8 cellular contexts compared by ENCODE assay signal in the genomic region with DNA sequence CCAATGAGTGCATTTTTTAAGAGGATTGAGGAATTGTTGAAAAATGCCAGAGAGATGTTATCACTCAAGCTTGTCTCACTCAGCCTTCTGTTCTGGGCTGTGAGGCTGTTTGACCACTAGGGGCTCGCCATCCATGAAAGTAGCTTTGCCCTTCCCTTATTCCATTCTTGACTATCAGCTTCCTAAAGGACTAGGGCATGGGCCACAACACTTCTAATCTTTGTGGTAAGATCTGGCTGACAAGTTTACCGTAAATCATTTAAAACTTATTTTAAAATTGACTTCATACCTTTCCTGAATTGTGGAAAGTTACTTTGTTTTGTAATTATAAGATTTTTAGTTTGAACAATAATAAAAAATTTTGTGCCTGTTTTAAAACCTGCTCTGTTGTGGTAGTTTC. TPM values are rescaled to one million over a fixed set of nuclear protein-coding genes. Genes with fewer than 3 reads are reported as not detected.
A peak's percentile ranks its signal among the peaks of the same experiment; 100 is the strongest.
DNase-seq lines count a peak whose midpoint lies in the region; ATAC-seq and TF ChIP-seq lines count a peak whose summit lies in the region.

No MANE protein-coding gene starts in this region.

- H4K12ac ChIP-seq in trophoblast cell (ENCODE audit: low read depth, low read length): no peak overlapping the region

- no peaks in the 10 kb centered on the region for H3K4me1 Mint-ChIP-seq in activated T-helper 1 cell treated with anti-CD3 and anti-CD28 coated beads, Interleukin-12 subunit alpha, Interleukin-12 subunit beta, Interleukin-2, Interleukin-4 antibody, amounts not matched to agents 30 ng/mL and 10 ng/mL and 1 ng/mL, durations not matched to agents 14 hours and 24 hours and 36 hours (ENCODE audit: low read depth)
- no peaks in the 10 kb centered on the region for H3K4me1 Mint-ChIP-seq in activated naive CD8-positive, alpha-beta T cell treated with anti-CD3 and anti-CD28 coated beads for 36 hours

- H3K9me3 Mint-ChIP-seq in activated T-helper 1 cell treated with anti-CD3 and anti-CD28 coated beads, Interleukin-12 subunit alpha, Interleukin-12 subunit beta, Interleukin-2, Interleukin-4 antibody, amounts not matched to agents 30 ng/mL and 10 ng/mL and 1 ng/mL, durations not matched to agents 14 hours and 24 hours and 36 hours: no peaks in the 10 kb centered on the region
- no peaks in the 10 kb centered on the region for H3K9me3 Mint-ChIP-seq in activated naive CD8-positive, alpha-beta T cell treated with anti-CD3 and anti-CD28 coated beads for 36 hours

- ATAC-seq in HG03175 (IDR thresholded peaks at IDR 0.05; ENCODE audit: unreplicated experiment) (peak; percentile 50), SK-N-SH treated with all-trans-retinoic acid at 6 μM for 48 hours (peak; percentile 98), HG02870 (IDR thresholded peaks at IDR 0.05; ENCODE audit: unreplicated experiment) (no peak)

- H2AFZ ChIP-seq in trophoblast cell (ENCODE audit: insufficient read depth, low read length, poor library complexity): no peak overlapping the region

- peak; percentile 81 for TF ChIP-seq CTCF in foreskin fibroblast (IDR thresholded peaks at IDR 0.05; ENCODE audit: low read depth, low read length)

- H3K18ac ChIP-seq in trophoblast cell (ENCODE audit: low read length): no peak overlapping the region

- intact Hi-C loops in activated T-helper 1 cell treated with anti-CD3 and anti-CD28 coated beads, Interleukin-12 subunit alpha, Interleukin-12 subunit beta, Interleukin-2, Interleukin-4 antibody, amounts not matched to agents 30 ng/mL and 10 ng/mL and 1 ng/mL, durations not matched to agents 14 hours and 24 hours and 36 hours (cut with micrococcal nuclease): no loop called here

- no peak overlapping the region for H3K9ac ChIP-seq in trophoblast cell (ENCODE audit: low read length)

- H2AK5ac ChIP-seq in trophoblast cell (ENCODE audit: low read length): no peak overlapping the region

- no peaks in the 10 kb centered on the region for H3K27me3 ChIP-seq in trophoblast cell (ENCODE audit: insufficient read depth, low read length)

- no peaks in the 10 kb centered on the region for H3K79me2 ChIP-seq in trophoblast cell (ENCODE audit: control insufficient read depth, insufficient read depth, low read length, poor library complexity)

- no peak overlapping the region for H3K4ac ChIP-seq in trophoblast cell (ENCODE audit: low read depth, low read length)

- H4K91ac ChIP-seq in trophoblast cell (ENCODE audit: low read depth, low read length): no peak overlapping the region

- no peak overlapping the region for H3K4me3 Mint-ChIP-seq in activated T-helper 1 cell treated with anti-CD3 and anti-CD28 coated beads, Interleukin-12 subunit alpha, Interleukin-12 subunit beta, Interleukin-2, Interleukin-4 antibody, amounts not matched to agents 30 ng/mL and 10 ng/mL and 1 ng/mL, durations not matched to agents 14 hours and 24 hours and 36 hours
- no peak overlapping the region for H3K4me3 Mint-ChIP-seq in activated naive CD8-positive, alpha-beta T cell treated with anti-CD3 and anti-CD28 coated beads for 36 hours

- H3K4me3 ChIP-seq in foreskin fibroblast (ENCODE audit: low read depth in 1 of 2, low read length in 2 of 2) (no peak overlapping the region), trophoblast cell (ENCODE audit: low read depth, low read length) (no peak overlapping the region)

- no peak overlapping the region for H3K4me2 ChIP-seq in trophoblast cell (ENCODE audit: low read length)

- H2BK12ac ChIP-seq in trophoblast cell (ENCODE audit: low read length): no peak overlapping the region

- H3K27ac Mint-ChIP-seq in activated T-helper 1 cell treated with anti-CD3 and anti-CD28 coated beads, Interleukin-12 subunit alpha, Interleukin-12 subunit beta, Interleukin-2, Interleukin-4 antibody, amounts not matched to agents 30 ng/mL and 10 ng/mL and 1 ng/mL, durations not matched to agents 14 hours and 24 hours and 36 hours: no peak overlapping the region
- no peak overlapping the region for H3K27ac Mint-ChIP-seq in activated naive CD8-positive, alpha-beta T cell treated with anti-CD3 and anti-CD28 coated beads for 36 hours

- peaks cover 37 to 43% of the 10 kb centered on the region in 2 experiments for H3K36me3 ChIP-seq in trophoblast cell (ENCODE audit: control insufficient read depth in 1 of 2, insufficient read depth in 2 of 2, low read length in 2 of 2)

- H3K36me3 Mint-ChIP-seq in activated T-helper 1 cell treated with anti-CD3 and anti-CD28 coated beads, Interleukin-12 subunit alpha, Interleukin-12 subunit beta, Interleukin-2, Interleukin-4 antibody, amounts not matched to agents 30 ng/mL and 10 ng/mL and 1 ng/mL, durations not matched to agents 14 hours and 24 hours and 36 hours (ENCODE audit: low read depth): peaks cover 4% of the 10 kb centered on the region
- peaks cover 3% of the 10 kb centered on the region for H3K36me3 Mint-ChIP-seq in activated naive CD8-positive, alpha-beta T cell treated with anti-CD3 and anti-CD28 coated beads for 36 hours

- H3K4me1 ChIP-seq in trophoblast cell (ENCODE audit: control insufficient read depth in 1 of 2, insufficient read depth in 2 of 2, low read length in 2 of 2): peaks cover 0 to 3% of the 10 kb centered on the region in 2 experiments

- H3K9me3 ChIP-seq in trophoblast cell (ENCODE audit: insufficient read depth, low read depth, low read length): peaks cover 2% of the 10 kb centered on the region

- DNase-seq in DMS114 treated with DMSO at 0.1 percent for 48 hours (lab: John Stamatoyannopoulos, UW; ENCODE audit: unreplicated experiment) (peak; percentile 37), foreskin fibroblast (peak; percentile 53 to 83), trophoblast cell (peak; percentile 84 to 94)
- DNase-seq in activated T-helper 1 cell treated with anti-CD3 and anti-CD28 coated beads, Interleukin-12 subunit alpha, Interleukin-12 subunit beta, Interleukin-2, Interleukin-4 antibody, amounts not matched to agents 30 ng/mL and 10 ng/mL and 1 ng/mL, durations not matched to agents 14 hours and 24 hours and 36 hours (ENCODE audit: low spot score): no peak
- no peak for DNase-seq in activated naive CD8-positive, alpha-beta T cell treated with anti-CD3 and anti-CD28 coated beads for 36 hours

- no peak overlapping the region for H4K8ac ChIP-seq in trophoblast cell (ENCODE audit: low read depth, low read length)

- H3K23ac ChIP-seq in trophoblast cell (ENCODE audit: low read length): no peak overlapping the region

- WGBS in trophoblast cell (ENCODE audit: extremely low coverage, insufficient coverage, insufficient read length): no CpG with 5 or more reads among the region's 2 CpGs

- no peak overlapping the region for H3K14ac ChIP-seq in trophoblast cell (ENCODE audit: low read length)

- H3K27ac ChIP-seq in trophoblast cell (ENCODE audit: low read depth, low read length): no peak overlapping the region

- no peak overlapping the region for H2BK120ac ChIP-seq in trophoblast cell (ENCODE audit: insufficient read depth, low read length, poor library complexity)

- no peaks in the 10 kb centered on the region for H3K27me3 Mint-ChIP-seq in activated T-helper 1 cell treated with anti-CD3 and anti-CD28 coated beads, Interleukin-12 subunit alpha, Interleukin-12 subunit beta, Interleukin-2, Interleukin-4 antibody, amounts not matched to agents 30 ng/mL and 10 ng/mL and 1 ng/mL, durations not matched to agents 14 hours and 24 hours and 36 hours (ENCODE audit: insufficient read depth)
- H3K27me3 Mint-ChIP-seq in activated naive CD8-positive, alpha-beta T cell treated with anti-CD3 and anti-CD28 coated beads for 36 hours: no peaks in the 10 kb centered on the region

- no peak overlapping the region for H2BK5ac ChIP-seq in trophoblast cell (ENCODE audit: low read depth, low read length, poor library complexity)

- H3K79me1 ChIP-seq in trophoblast cell (ENCODE audit: low read length): no peaks in the 10 kb centered on the region

TF ChIP-seq in SK-N-SH treated with all-trans-retinoic acid at 6 μM for 48 hours, 23 proteins besides CTCF, POLR2A, EP300 and RAD21:
- TF ChIP-seq TCF4 (CRISPR knock-in tag; IDR thresholded peaks at IDR 0.05; ENCODE audit: borderline replicate concordance): no peak
- TF ChIP-seq PPARA (CRISPR knock-in tag; IDR thresholded peaks at IDR 0.05; ENCODE audit: borderline replicate concordance): no peak
- TF ChIP-seq ISL1 (CRISPR knock-in tag; IDR thresholded peaks at IDR 0.05): peak; percentile 44

RNA-seq across cellular contexts. Expression of a gene that starts 49.5 kb away (rescaled TPM):
- 96.7 and 103 TPM in 2 replicates for polyA plus RNA-seq in trophoblast cell (2013)
- 19.3 and 20.7 TPM in 2 replicates for total RNA-seq in activated T-helper 1 cell treated with anti-CD3 and anti-CD28 coated beads, Interleukin-12 subunit alpha, Interleukin-12 subunit beta, Interleukin-2, Interleukin-4 antibody, amounts not matched to agents 30 ng/mL and 10 ng/mL and 1 ng/mL, durations not matched to agents 14 hours and 24 hours and 36 hours
- total RNA-seq in activated naive CD8-positive, alpha-beta T cell treated with anti-CD3 and anti-CD28 coated beads for 36 hours: 1 to 10 TPM; 4.1 to 5.9 TPM

Comparison
In these comparisons a context has a peak if more than half of its experiments do, and no peak if none do; other contexts are left out.
1. DNase-seq: peak in DMS114 treated with DMSO at 0.1 percent for 48 hours (single experiment), foreskin fibroblast (2 of 2) and trophoblast cell (2 of 2); none in activated T-helper 1 cell treated with anti-CD3 and anti-CD28 coated beads, Interleukin-12 subunit alpha, Interleukin-12 subunit beta, Interleukin-2, Interleukin-4 antibody, amounts not matched to agents 30 ng/mL and 10 ng/mL and 1 ng/mL, durations not matched to agents 14 hours and 24 hours and 36 hours (single experiment) and activated naive CD8-positive, alpha-beta T cell treated with anti-CD3 and anti-CD28 coated beads for 36 hours (single experiment).